17 cellular contexts compared by ENCODE assay signal in the genomic region with DNA sequence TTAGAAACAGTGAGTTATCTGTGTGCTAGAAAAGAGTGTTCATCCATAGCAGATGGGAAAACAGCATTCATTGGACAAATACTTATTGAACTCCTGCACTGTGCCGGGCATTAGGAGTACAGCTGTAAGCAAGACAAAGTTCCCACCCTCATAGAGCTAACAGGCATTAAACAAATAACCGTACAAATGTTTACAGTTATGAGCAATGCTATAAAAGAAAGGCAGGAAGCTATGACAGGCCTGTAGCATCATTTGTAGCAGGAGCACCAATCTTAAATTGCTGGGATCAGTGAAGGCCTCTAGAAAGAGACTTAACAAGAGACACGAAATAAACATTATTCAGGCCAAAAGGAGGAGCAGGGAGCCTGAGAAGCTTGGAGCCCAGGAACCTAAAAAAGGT. TPM values are rescaled to one million over a fixed set of nuclear protein-coding genes. Genes with fewer than 3 reads are reported as not detected.
DNase-seq lines count a peak whose midpoint lies in the region; ATAC-seq and TF ChIP-seq lines count a peak whose summit lies in the region.
"Had no signal": no experiment of that assay in that cellular context is flagged by ENCODE, and none has a peak within 500 bp of the region (broad histone marks: within the 10 kb centered on the region; RNA-seq: fewer than 3 reads in every experiment).

No MANE protein-coding gene starts in this region.

- H3K4ac ChIP-seq in mesenchymal stem cell (ENCODE audit: low read depth in 1 of 2, low read length in 2 of 2), result no peak overlapping the region

- no peaks in the 10 kb centered on the region for H3K36me3 ChIP-seq in BJ (ENCODE audit: control insufficient read depth, insufficient read depth, low read length)
- H3K36me3 ChIP-seq in mesenchymal stem cell (ENCODE audit: control insufficient read depth in 1 of 2, insufficient read depth in 2 of 2, low read depth in 1 of 2, low read length in 2 of 2), result no peaks in the 10 kb centered on the region
- no peaks in the 10 kb centered on the region for H3K36me3 ChIP-seq in OCI-LY7 (ENCODE audit: insufficient read depth, low read length)

- intact Hi-C loops in OCI-LY7 (cut with micrococcal nuclease; ENCODE audit: unreplicated experiment), result no loop called here

- no peak overlapping the region for H4K8ac ChIP-seq in mesenchymal stem cell (ENCODE audit: low read length)

- H3K14ac ChIP-seq in mesenchymal stem cell (ENCODE audit: low read length in 2 of 2), result no peak overlapping the region

- no peak overlapping the region for H2BK15ac ChIP-seq in mesenchymal stem cell (ENCODE audit: low read depth, poor library complexity, severe bottlenecking)

- TF ChIP-seq CTCF in BJ (IDR thresholded peaks at IDR 0.05; ENCODE audit: insufficient read depth, low read depth, low read length) (no peak), OCI-LY7 (conservative IDR thresholded peaks at IDR 0.05; ENCODE audit: low read length) (no peak)

- no peak overlapping the region for H3K9ac ChIP-seq in mesenchymal stem cell (ENCODE audit: low read length)
- H3K9ac ChIP-seq: GM23248 had no signal

- H2AFZ ChIP-seq in mesenchymal stem cell (ENCODE audit: low read depth, low read length), result no peak overlapping the region
- no peak overlapping the region for H2AFZ ChIP-seq in OCI-LY7 (ENCODE audit: low read length)
- H2AFZ ChIP-seq: GM23248 had no signal

- H2BK5ac ChIP-seq in mesenchymal stem cell (ENCODE audit: low read depth, low read length, poor library complexity, severe bottlenecking), result no peak overlapping the region

- H3K4me3 ChIP-seq in BJ (ENCODE audit: low read depth, low read length) (no peak overlapping the region), mesenchymal stem cell (ENCODE audit: insufficient read depth in 1 of 2, low read depth in 1 of 2, low read length in 2 of 2) (no peak overlapping the region), OCI-LY7 (ENCODE audit: low read depth, low read length, poor library complexity, severe bottlenecking) (no peak overlapping the region)
- H3K4me3 ChIP-seq: GM23248, K562 had no signal

- peaks cover 3% of the 10 kb centered on the region for H3K4me1 ChIP-seq in mesenchymal stem cell (ENCODE audit: control insufficient read depth, insufficient read depth, low read depth, low read length)
- no peaks in the 10 kb centered on the region for H3K4me1 ChIP-seq in OCI-LY7 (ENCODE audit: insufficient read depth, low read length, poor library complexity, severe bottlenecking)

- H2AK5ac ChIP-seq in mesenchymal stem cell (ENCODE audit: low read length, severe bottlenecking), result no peak overlapping the region

- H3K79me1 ChIP-seq in mesenchymal stem cell (replicated peaks; ENCODE audit: low read length, poor library complexity, severe bottlenecking), result no peaks in the 10 kb centered on the region

- H4K20me1 ChIP-seq in OCI-LY7 (ENCODE audit: insufficient read depth, low read length), result no peaks in the 10 kb centered on the region

- H3K4me2 ChIP-seq in mesenchymal stem cell (ENCODE audit: low read length, poor library complexity, severe bottlenecking), result no peak overlapping the region
- no peak overlapping the region for H3K4me2 ChIP-seq in OCI-LY7 (ENCODE audit: low read length)

- H2BK12ac ChIP-seq in mesenchymal stem cell (ENCODE audit: low read length in 2 of 2), result no peak overlapping the region

- H3K9me3 ChIP-seq in mesenchymal stem cell (ENCODE audit: control insufficient read depth, low read length) (no peaks in the 10 kb centered on the region), OCI-LY7 (ENCODE audit: low read length) (no peaks in the 10 kb centered on the region)
- H3K9me3 ChIP-seq: Caco-2 had no signal

- H3K9me2 ChIP-seq in OCI-LY7 (ENCODE audit: insufficient read depth, low read length), result no peaks in the 10 kb centered on the region

- no peak overlapping the region for H3K23ac ChIP-seq in mesenchymal stem cell (ENCODE audit: low read length in 2 of 2)

- POLR2A ChIA-PET in BJ (lab: Charles Lee), result no interaction called here
- POLR2A ChIA-PET in OCI-LY7 (lab: Charles Lee), result no interaction called here

- CTCF ChIA-PET in BJ (lab: Yijun Ruan, JAX), result interaction anchor here (1.3 to 2.8 kb wide), 2 partner anchors 54 to 235 kb away, joined by 4 to 16 read pairs; no protein-coding TSS in a partner anchor
- CTCF ChIA-PET in OCI-LY7 (lab: Charles Lee; ENCODE audit: unreplicated experiment), result interaction anchor here (0.5 kb wide), 1 partner anchor 175 kb away, joined by 3 read pairs; the partner anchor contains the start of gene MPHOSPH6

- H3K27ac ChIP-seq in mesenchymal stem cell (ENCODE audit: low read length, poor library complexity, severe bottlenecking) (no peak overlapping the region), OCI-LY7 (ENCODE audit: low read depth, low read length, poor library complexity, severe bottlenecking) (no peak overlapping the region)
- H3K27ac ChIP-seq: GM23248 had no signal

- H3K27me3 ChIP-seq in BJ (ENCODE audit: control insufficient read depth, insufficient read depth, low read length) (no peaks in the 10 kb centered on the region), mesenchymal stem cell (ENCODE audit: control insufficient read depth in 1 of 2, insufficient read depth in 1 of 2, low read length in 2 of 2) (peaks cover 0 to 10% of the 10 kb centered on the region in 2 experiments)

- BruUV-seq in OCI-LY7 (replicated peaks; lab: Mats Ljungman, UMichigan), result no TSS peak

- no peak overlapping the region for H3K18ac ChIP-seq in mesenchymal stem cell (ENCODE audit: low read depth in 1 of 2, low read length in 2 of 2)

- ATAC-seq in GM21717 (IDR thresholded peaks at IDR 0.05; ENCODE audit: unreplicated experiment) (no peak), HG03565 (IDR thresholded peaks at IDR 0.05; ENCODE audit: unreplicated experiment) (no peak)
- ATAC-seq: K562 had no signal

- no peak overlapping the region for H2BK120ac ChIP-seq in mesenchymal stem cell (ENCODE audit: low read depth, low read length)

- 53% methylated on average over 2 of the region's 3 CpGs for WGBS in mesenchymal stem cell

- DNase-seq in BJ (ENCODE audit: low read depth), result peak; percentile 17
- peak; percentile 64 for DNase-seq in M059J (ENCODE audit: low read depth)
- DNase-seq in dermis microvascular lymphatic vessel endothelial cell (ENCODE audit: low read depth in 2 of 2), result peak; percentile 11 to 84
- DNase-seq in mesenchymal stem cell, result peak; percentile 43
- no peak for DNase-seq in stimulated activated CD4-positive, alpha-beta T cell treated with anti-CD3 and anti-CD28 coated beads, Interleukin-4, amount 100 ng/mL, for 4 hours
- no peak for DNase-seq in OCI-LY7 (ENCODE audit: low spot score)
- DNase-seq: Caco-2; CD4-positive, CD25-positive, alpha-beta regulatory T cell; GM23248; NCI-H1417 treated with DMSO at 0.1 percent for 48 hours; NCI-H2029; NCI-H2171; NCI-H446 had no signal

- H3K79me2 ChIP-seq in OCI-LY7 (ENCODE audit: insufficient read depth, low read depth, low read length), result no peaks in the 10 kb centered on the region

- no peak overlapping the region for H4K91ac ChIP-seq in mesenchymal stem cell (ENCODE audit: low read length)

RNA-seq across cellular contexts. Expression of gene SDR42E1, which starts 15.6 kb away (rescaled TPM):
- 0.44 and 0.80 TPM in 2 replicates for polyA plus RNA-seq in BJ (2011; rRNA removed)
- 0.09 and 0.15 TPM in 2 replicates for polyA minus RNA-seq in BJ (2011; rRNA and poly(A)+ RNA removed)
- 0.64 and 1.3 TPM in 2 replicates for total RNA-seq in M059J (2014; rRNA removed; shearing (Covaris generic))
- total RNA-seq in dermis microvascular lymphatic vessel endothelial cell (1.3 and 4.4 TPM in 2 replicates), OCI-LY7 (2022) (0.53 and 0.65 TPM in 2 replicates)
- not detected for polyA plus RNA-seq in mesenchymal stem cell (2013, experiment 1 of 2)
- polyA plus RNA-seq in mesenchymal stem cell (2013, experiment 2 of 2), result not detected
- under 0.01 TPM in 1 of 2 replicates, not detected in the other for total RNA-seq in OCI-LY7 (2014; rRNA removed; shearing (Covaris generic))
- total RNA-seq: A673, GM23248 had no signal
- polyA plus RNA-seq: GM23248 had no signal

RNA-seq across cellular contexts. Expression of gene HSD17B2, which starts 39.4 kb away (rescaled TPM):
- 0.60 and 0.81 TPM in 2 replicates for polyA plus RNA-seq in BJ (2011; rRNA removed)
- 0.28 and 1.2 TPM in 2 replicates for polyA minus RNA-seq in BJ (2011; rRNA and poly(A)+ RNA removed)
- 16.0 and 28.0 TPM in 2 replicates for total RNA-seq in M059J (2014; rRNA removed; shearing (Covaris generic))
- 105 and 217 TPM in 2 replicates for total RNA-seq in dermis microvascular lymphatic vessel endothelial cell
- 20.7 TPM for polyA plus RNA-seq in mesenchymal stem cell (2013, experiment 1 of 2)
- polyA plus RNA-seq in mesenchymal stem cell (2013, experiment 2 of 2), result 21.8 TPM
- total RNA-seq in OCI-LY7 (2014; rRNA removed; shearing (Covaris generic)), result not detected in 2 replicates
- total RNA-seq in OCI-LY7 (2022), result not detected in 2 replicates
- total RNA-seq: CD4-positive, CD25-positive, alpha-beta regulatory T cell; GM23248; K562 had no signal
- polyA plus RNA-seq: GM23248, K562 had no signal

Comparison
In these comparisons a context has a peak if more than half of its experiments do, and no peak if none do; other contexts are left out.
1. DNase-seq: peak in BJ (single experiment), M059J (single experiment), dermis microvascular lymphatic vessel endothelial cell (2 of 2) and mesenchymal stem cell (single experiment); none in stimulated activated CD4-positive, alpha-beta T cell treated with anti-CD3 and anti-CD28 coated beads, Interleukin-4, amount 100 ng/mL, for 4 hours (0 of 2) and OCI-LY7 (single experiment).
2. RNA of gene HSD17B2, which starts 39.4 kb away (total RNA-seq): 105 to 217 TPM in dermis microvascular lymphatic vessel endothelial cell and 16.0 to 28.0 TPM in M059J; not detected in OCI-LY7; every median in the first group is over 10 times any median in the second.